ENCODE assay signal across 15 cellular contexts in the genomic region with DNA sequence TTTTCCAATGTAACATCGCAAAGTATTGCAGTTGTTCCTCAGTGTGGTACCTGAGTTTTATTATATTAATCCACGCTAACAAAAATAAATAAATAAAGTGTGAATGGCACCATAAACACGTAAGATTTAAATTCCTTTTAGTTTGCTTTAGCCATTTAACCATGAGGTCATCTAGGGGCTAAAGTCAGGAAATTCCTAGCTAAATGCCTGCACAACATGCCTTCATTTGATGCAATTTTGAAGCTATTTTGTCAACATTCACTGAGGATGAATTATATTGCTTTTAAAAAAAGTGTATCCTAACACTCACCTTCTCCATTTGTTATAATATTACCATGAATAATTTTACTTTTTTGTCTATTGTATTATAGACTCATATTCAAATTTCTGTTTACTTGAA.
DNase-seq lines count a peak whose midpoint lies in the region; ATAC-seq, FAIRE-seq and TF ChIP-seq lines count a peak whose summit lies in the region.
"Had no signal": no experiment of that assay in that cellular context is flagged by ENCODE, and none has a peak within 500 bp of the region (broad histone marks: within the 10 kb centered on the region; RNA-seq: fewer than 3 reads in every experiment).

No MANE protein-coding gene starts in this region.

- no peak overlapping the region for H3K4me3 ChIP-seq in A549
- no peak overlapping the region for H3K4me3 ChIP-seq in endothelial cell of umbilical vein (replicated peaks in 1 of 3; ENCODE audit: insufficient read depth in 1 of 3, low read depth in 1 of 3, low read length in 3 of 3)
- no peak overlapping the region for H3K4me3 ChIP-seq in Peyer's patch
- no peak overlapping the region for H3K4me3 ChIP-seq in H7 (ENCODE audit: insufficient read depth, low read depth, low read length)
- H3K4me3 ChIP-seq: GM23248 had no signal

- H3K9me3 Mint-ChIP-seq in mesothelial cell of epicardium, result peaks cover 5% of the 10 kb centered on the region
- H3K9me3 Mint-ChIP-seq: CD4-positive, alpha-beta T cell; H9 had no signal

- BruUV-seq in endothelial cell of umbilical vein (replicated peaks; lab: Mats Ljungman, UMichigan), result no TSS peak

- no peak overlapping the region for H3K9ac ChIP-seq in endothelial cell of umbilical vein (replicated peaks; ENCODE audit: extremely low read depth, insufficient read depth, low read length)
- H3K9ac ChIP-seq: GM23248 had no signal

- H3K4me1 Mint-ChIP-seq in mesothelial cell of epicardium, result peaks cover 61% of the 10 kb centered on the region
- H3K4me1 Mint-ChIP-seq: B cell had no signal

- H3K27me3 ChIP-seq in endothelial cell of umbilical vein (ENCODE audit: control insufficient read depth in 2 of 2, insufficient read depth in 2 of 2, low read length in 2 of 2) (no peaks in the 10 kb centered on the region), Peyer's patch (no peaks in the 10 kb centered on the region), H7 (ENCODE audit: control insufficient read depth, insufficient read depth, low read length) (no peaks in the 10 kb centered on the region)

- ATAC-seq in A549, result no peak

- no peaks in the 10 kb centered on the region for H3K36me3 Mint-ChIP-seq in mesothelial cell of epicardium

- H3K4me3 Mint-ChIP-seq in mesothelial cell of epicardium, result no peak overlapping the region
- H3K4me3 Mint-ChIP-seq: B cell; CD4-positive, alpha-beta T cell; H9 had no signal

- no peak for TF ChIP-seq RAD21 in A549 (conservative IDR thresholded peaks at IDR 0.05 in 1 of 2, IDR thresholded peaks at IDR 0.05 in 1 of 2)

- dilution Hi-C loops in endothelial cell of umbilical vein (cut with MboI; ENCODE audit: extremely low pct_ligation_motif_present, low sequenced_read_pairs), result no loop called here

- no peaks in the 10 kb centered on the region for H3K79me2 ChIP-seq in endothelial cell of umbilical vein (ENCODE audit: control insufficient read depth, insufficient read depth, low read length)

- no peaks in the 10 kb centered on the region for H3K27me3 Mint-ChIP-seq in mesothelial cell of epicardium (ENCODE audit: low read depth)
- H3K27me3 Mint-ChIP-seq: B cell had no signal

- H3K9me1 ChIP-seq in endothelial cell of umbilical vein (replicated peaks; ENCODE audit: control insufficient read depth, extremely low read depth, insufficient read depth, low read length), result no peaks in the 10 kb centered on the region

- H3K36me3 ChIP-seq in endothelial cell of umbilical vein (ENCODE audit: control insufficient read depth in 2 of 2, extremely low read depth in 1 of 2, insufficient read depth in 2 of 2, low read length in 2 of 2), result no peaks in the 10 kb centered on the region
- no peaks in the 10 kb centered on the region for H3K36me3 ChIP-seq in Peyer's patch
- H3K36me3 ChIP-seq in H7 (replicated peaks; ENCODE audit: control insufficient read depth, insufficient read depth, low read length), result no peaks in the 10 kb centered on the region

- H3K4me1 ChIP-seq in A549 (0 out of 3 replicates have a peak, but pooled peaks cover 5% of the 10 kb centered on the region), endothelial cell of umbilical vein (ENCODE audit: control insufficient read depth, extremely low read depth, insufficient read depth, low read length) (no peaks in the 10 kb centered on the region), Peyer's patch (no peaks in the 10 kb centered on the region)

- FAIRE-seq in A549 (lab: Jason Lieb, UNC) (no peak), endothelial cell of umbilical vein (lab: Jason Lieb, UNC) (no peak)

- H3K27ac ChIP-seq in A549 (no peak overlapping the region), endothelial cell of umbilical vein (ENCODE audit: insufficient read depth, low read depth, low read length) (no peak overlapping the region), Peyer's patch (no peak overlapping the region)
- H3K27ac ChIP-seq: GM23248 had no signal

- no peaks in the 10 kb centered on the region for H4K20me1 ChIP-seq in endothelial cell of umbilical vein (replicated peaks; ENCODE audit: control insufficient read depth, extremely low read depth, insufficient read depth, low read length)

- no peak for TF ChIP-seq CTCF in A549 (IDR thresholded peaks at IDR 0.05)
- TF ChIP-seq CTCF in endothelial cell of umbilical vein (IDR thresholded peaks at IDR 0.05; ENCODE audit: extremely low read depth in 1 of 2, insufficient read depth in 1 of 2, low read depth in 1 of 2, low read length in 2 of 2), result no peak
- no peak for TF ChIP-seq CTCF in mesothelial cell of epicardium (IDR thresholded peaks at IDR 0.05; ENCODE audit: unreplicated experiment)
- TF ChIP-seq CTCF in Peyer's patch (IDR thresholded peaks at IDR 0.05), result no peak

- H3K4me2 ChIP-seq in A549, result 0 out of 3 replicates have a peak overlapping the region, but pooled peaks have one; percentile 26
- H3K4me2 ChIP-seq in endothelial cell of umbilical vein (ENCODE audit: insufficient read depth, low read length), result no peak overlapping the region

- POLR2A ChIA-PET in A549 (lab: Yijun Ruan, JAX), result no interaction called here
- POLR2A ChIA-PET in endothelial cell of umbilical vein (lab: Charles Lee), result no interaction called here

- TF ChIP-seq POLR2A in A549 (IDR thresholded peaks at IDR 0.05; ENCODE audit: low read length) (no peak), endothelial cell of umbilical vein (IDR thresholded peaks at IDR 0.05; ENCODE audit: low read depth, low read length) (no peak), Peyer's patch (IDR thresholded peaks at IDR 0.05) (no peak)

- 56% methylated on average over 3 of the region's 3 CpGs for WGBS in A549 (ENCODE audit: missing lambda C conversion rate)

- CTCF ChIA-PET in A549 (lab: Yijun Ruan, JAX) (no interaction called here), endothelial cell of umbilical vein (lab: Charles Lee) (no interaction called here)

- intact Hi-C loops in endothelial cell of umbilical vein (cut with micrococcal nuclease) (loop anchor here (10.0 kb wide), 1 partner anchor 436 kb away; no protein-coding TSS in a partner anchor), posterior cingulate gyrus (cut with DNase I) (no loop called here)

- H3K9me3 ChIP-seq in A549 (no peaks in the 10 kb centered on the region), endothelial cell of umbilical vein (replicated peaks; ENCODE audit: control insufficient read depth, insufficient read depth, low read length) (no peaks in the 10 kb centered on the region), Peyer's patch (no peaks in the 10 kb centered on the region)

- no peak overlapping the region for H2AFZ ChIP-seq in endothelial cell of umbilical vein (ENCODE audit: low read depth, low read length)
- H2AFZ ChIP-seq: GM23248 had no signal

- peak in 1 of 2 experiments; percentile 17 for DNase-seq in A549 (ENCODE audit: low read depth in 1 of 2, low spot score in 1 of 2)
- peak; percentile 12 for DNase-seq in M059J (ENCODE audit: low read depth)
- peak; percentile 3 for DNase-seq in endothelial cell of umbilical vein (ENCODE audit: low read depth, low spot score)
- no peak for DNase-seq in mesothelial cell of epicardium (ENCODE audit: low spot score in 2 of 2, unreplicated experiment in 2 of 2)
- no peak for DNase-seq in Peyer's patch
- no peak for DNase-seq in NCI-H1092 treated with DMSO at 0.1 percent for 48 hours (lab: John Stamatoyannopoulos, UW)
- no peak for DNase-seq in posterior cingulate gyrus
- no peak for DNase-seq in H7
- DNase-seq: C1 segment of cervical spinal cord; Calu3; CD4-positive, alpha-beta T cell; DMS 273 treated with DMSO at 0.1 percent for 48 hours; GM23248; H9 had no signal

- TF ChIP-seq EP300 in A549 (IDR thresholded peaks at IDR 0.05), result no peak

- peak overlapping the region; percentile 47 for H3K27ac Mint-ChIP-seq in mesothelial cell of epicardium
- H3K27ac Mint-ChIP-seq: B cell; CD4-positive, alpha-beta T cell; H9 had no signal

TF ChIP-seq in A549, 52 proteins besides CTCF, POLR2A, EP300 and RAD21 (continues in another document):
- TF ChIP-seq HOXB5 (CRISPR knock-in tag; IDR thresholded peaks at IDR 0.05) (no peak), CBX2 (IDR thresholded peaks at IDR 0.05; ENCODE audit: borderline replicate concordance, low read depth) (no peak), BHLHE40 (IDR thresholded peaks at IDR 0.05; ENCODE audit: low read depth, low read length) (no peak), FOSL2 (IDR thresholded peaks at IDR 0.05) (no peak), FOSL2 (CRISPR knock-in tag; IDR thresholded peaks at IDR 0.05) (no peak), EHF (CRISPR knock-in tag; IDR thresholded peaks at IDR 0.05) (no peak), HOXB13 (CRISPR knock-in tag; IDR thresholded peaks at IDR 0.05; ENCODE audit: low read depth) (no peak), GATA3 (IDR thresholded peaks at IDR 0.05; ENCODE audit: borderline replicate concordance) (no peak), RARB (CRISPR knock-in tag; IDR thresholded peaks at IDR 0.05) (no peak), ZC3H11A (IDR thresholded peaks at IDR 0.05) (no peak), JUN (IDR thresholded peaks at IDR 0.05) (no peak)
- TF ChIP-seq, protein P1, sequence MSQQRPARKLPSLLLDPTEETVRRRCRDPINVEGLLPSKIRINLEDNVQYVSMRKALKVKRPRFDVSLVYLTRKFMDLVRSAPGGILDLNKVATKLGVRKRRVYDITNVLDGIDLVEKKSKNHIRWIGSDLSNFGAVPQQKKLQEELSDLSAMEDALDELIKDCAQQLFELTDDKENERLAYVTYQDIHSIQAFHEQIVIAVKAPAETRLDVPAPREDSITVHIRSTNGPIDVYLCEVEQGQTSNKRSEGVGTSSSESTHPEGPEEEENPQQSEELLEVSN (IDR thresholded peaks at IDR 0.05; ENCODE audit: borderline replicate concordance, low read depth), result no peak

TF ChIP-seq in endothelial cell of umbilical vein, 7 proteins besides CTCF, POLR2A, EP300 and RAD21:
- TF ChIP-seq, protein P2, sequence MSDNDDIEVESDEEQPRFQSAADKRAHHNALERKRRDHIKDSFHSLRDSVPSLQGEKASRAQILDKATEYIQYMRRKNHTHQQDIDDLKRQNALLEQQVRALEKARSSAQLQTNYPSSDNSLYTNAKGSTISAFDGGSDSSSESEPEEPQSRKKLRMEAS (IDR thresholded peaks at IDR 0.05; ENCODE audit: insufficient read depth, insufficient read length), result no peak
- TF ChIP-seq FOS (IDR thresholded peaks at IDR 0.05; ENCODE audit: borderline replicate concordance, insufficient read depth, low read length), result no peak
- no peak for TF ChIP-seq MYC (IDR thresholded peaks at IDR 0.05; ENCODE audit: low read depth, low read length)
- TF ChIP-seq JUN (IDR thresholded peaks at IDR 0.05; ENCODE audit: borderline replicate concordance, insufficient read depth, insufficient read length, low read depth), result no peak
- TF ChIP-seq POLR2AphosphoS5 (IDR thresholded peaks at IDR 0.05; ENCODE audit: insufficient read depth, low read depth, low read length), result no peak
- no peak for TF ChIP-seq GATA2 (IDR thresholded peaks at IDR 0.05; ENCODE audit: insufficient read depth, insufficient read length, low read depth, low read length)
- TF ChIP-seq EZH2 (IDR thresholded peaks at IDR 0.05; ENCODE audit: borderline replicate concordance, low read depth, low read length, severe bottlenecking), result no peak

Comparison
In these comparisons a context has a peak if more than half of its experiments do, and no peak if none do; other contexts are left out.
1. DNase-seq: peak in M059J (single experiment) and endothelial cell of umbilical vein (single experiment); none in mesothelial cell of epicardium (0 of 2), Peyer's patch (0 of 3), NCI-H1092 treated with DMSO at 0.1 percent for 48 hours (single experiment), posterior cingulate gyrus (0 of 10) and H7 (single experiment).